Comparison of ENCODE assay signal across 8 cellular contexts in the genomic region with DNA sequence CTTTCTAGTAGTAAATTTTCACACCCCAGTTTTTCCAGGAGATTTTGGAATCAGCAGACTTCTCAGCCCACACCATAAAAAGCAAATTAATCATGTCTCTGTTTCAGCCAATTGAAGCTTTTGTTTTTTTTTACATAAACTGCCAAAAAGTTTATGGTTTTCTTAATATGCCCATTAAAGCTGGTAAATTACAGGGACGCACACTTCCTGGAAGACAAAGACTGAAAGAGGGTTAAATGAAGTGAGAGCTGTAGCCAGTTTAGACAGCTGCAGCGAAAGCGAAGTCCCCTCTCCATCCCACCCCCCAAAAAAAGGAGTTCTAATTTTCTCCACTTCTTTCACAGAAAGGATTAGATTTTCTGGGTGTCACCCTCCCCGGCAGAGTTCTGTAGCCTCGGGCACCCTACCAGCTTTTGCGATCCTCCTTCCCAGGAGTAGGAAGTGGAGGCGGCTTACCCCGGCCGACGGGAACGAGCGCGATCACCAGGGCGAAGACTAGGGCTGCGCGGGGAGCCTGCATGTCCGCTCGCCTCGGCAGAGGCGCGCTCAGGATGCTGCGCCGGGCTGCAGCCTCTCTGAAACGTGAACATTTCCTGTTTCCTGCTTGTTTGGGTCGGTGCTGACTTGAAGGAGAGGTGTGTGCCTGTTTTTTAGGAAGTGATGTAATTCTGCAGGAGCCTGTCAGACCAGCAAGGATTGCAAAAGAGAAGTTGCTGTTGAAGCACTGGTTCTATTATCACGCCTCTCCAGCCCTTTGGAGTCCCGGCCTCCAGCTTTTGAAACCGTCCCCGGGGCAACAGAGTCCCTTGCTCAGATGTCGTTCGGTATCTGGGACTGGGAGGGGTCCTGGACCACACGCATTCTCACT. TPM values are rescaled to one million over a fixed set of nuclear protein-coding genes. Genes with fewer than 3 reads are reported as not detected.
A peak's percentile ranks its signal among the peaks of the same experiment; 100 is the strongest.
DNase-seq lines count a peak whose midpoint lies in the region; ATAC-seq, FAIRE-seq and TF ChIP-seq lines count a peak whose summit lies in the region.

A gene with protein sequence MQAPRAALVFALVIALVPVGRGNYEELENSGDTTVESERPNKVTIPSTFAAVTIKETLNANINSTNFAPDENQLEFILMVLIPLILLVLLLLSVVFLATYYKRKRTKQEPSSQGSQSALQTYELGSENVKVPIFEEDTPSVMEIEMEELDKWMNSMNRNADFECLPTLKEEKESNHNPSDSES (minus strand): TSS at position 584 of the 868 bp plus-strand sequence. CDS start 64 bp downstream, at position 520.

- no peak for FAIRE-seq in D721Med (lab: Jason Lieb, UNC)

- no peaks in the 10 kb centered on the region for H3K36me3 ChIP-seq in uterus

- TF ChIP-seq POLR2A in uterus (IDR thresholded peaks at IDR 0.05), result no peak

- H3K9me3 ChIP-seq in uterus, result no peaks in the 10 kb centered on the region

- peak within 1 kb of the TSS; percentile 88 for H3K27ac Mint-ChIP-seq in activated naive CD8-positive, alpha-beta T cell treated with anti-CD3 and anti-CD28 coated beads, Interleukin-2, amount 50 U/mL, for 24 hours

- intact Hi-C loops in left ventricle myocardium superior (cut with micrococcal nuclease) (no loop called here), uterus (cut with DNase I; ENCODE audit: low total_unique reads) (no loop called here)

- TF ChIP-seq CTCF in D721Med (IDR thresholded peaks at IDR 0.05; ENCODE audit: insufficient read depth, missing control alignments) (no peak), uterus (IDR thresholded peaks at IDR 0.05) (no peak)

- ATAC-seq in GM19468 (IDR thresholded peaks at IDR 0.05; ENCODE audit: extremely low read depth, unreplicated experiment), result peak; percentile 70
- peak; percentile 82 for ATAC-seq in activated naive CD8-positive, alpha-beta T cell treated with anti-CD3 and anti-CD28 coated beads, Interleukin-2, amount 50 U/mL, for 24 hours
- ATAC-seq in left ventricle myocardium superior, result peak; percentile 67

- peaks cover 64% of the 10 kb centered on the region for H3K4me1 Mint-ChIP-seq in activated naive CD8-positive, alpha-beta T cell treated with anti-CD3 and anti-CD28 coated beads, Interleukin-2, amount 50 U/mL, for 24 hours

- H3K4me3 ChIP-seq in uterus, result peak within 1 kb of the TSS; percentile 28 to 38

- H3K27me3 Mint-ChIP-seq in activated naive CD8-positive, alpha-beta T cell treated with anti-CD3 and anti-CD28 coated beads, Interleukin-2, amount 50 U/mL, for 24 hours, result no peaks in the 10 kb centered on the region

- H3K4me3 Mint-ChIP-seq in activated naive CD8-positive, alpha-beta T cell treated with anti-CD3 and anti-CD28 coated beads, Interleukin-2, amount 50 U/mL, for 24 hours, result peak within 1 kb of the TSS; percentile 86

- H3K36me3 Mint-ChIP-seq in activated naive CD8-positive, alpha-beta T cell treated with anti-CD3 and anti-CD28 coated beads, Interleukin-2, amount 50 U/mL, for 24 hours (ENCODE audit: low read depth), result no peaks in the 10 kb centered on the region

- DNase-seq in D721Med (ENCODE audit: insufficient read length, low spot score) (peak; percentile 48), HPDE6-E6E7 (ENCODE audit: extremely low spot score) (peak; percentile 77), SW480 (ENCODE audit: low spot score) (peak; percentile 16), left ventricle myocardium superior (peak; percentile 73), putamen (ENCODE audit: low spot score) (peak; percentile 13), uterus (peak; percentile 18 to 31)
- peak; percentile 66 for DNase-seq in activated naive CD8-positive, alpha-beta T cell treated with anti-CD3 and anti-CD28 coated beads, Interleukin-2, amount 50 U/mL, for 24 hours

- no peaks in the 10 kb centered on the region for H3K4me1 ChIP-seq in uterus

- H3K27me3 ChIP-seq in uterus, result no peaks in the 10 kb centered on the region

- no peak within 1 kb of the TSS for H3K27ac ChIP-seq in uterus

- no peaks in the 10 kb centered on the region for H3K9me3 Mint-ChIP-seq in activated naive CD8-positive, alpha-beta T cell treated with anti-CD3 and anti-CD28 coated beads, Interleukin-2, amount 50 U/mL, for 24 hours

RNA-seq across cellular contexts. Expression of the gene that starts here (rescaled TPM):
- total RNA-seq in left ventricle myocardium superior (3.3 TPM), uterus (1 to 10 TPM; 1.3 to 4.5 (median 2.9) TPM)

Comparison
In these comparisons a context has a peak if more than half of its experiments do, and no peak if none do; other contexts are left out.
1. DNase-seq: peak in every context shown above with its lines; median percentile 77 in HPDE6-E6E7; 73 in left ventricle myocardium superior; 66 in activated naive CD8-positive, alpha-beta T cell treated with anti-CD3 and anti-CD28 coated beads, Interleukin-2, amount 50 U/mL, for 24 hours; 48 in D721Med; 24 in uterus; 16 in SW480; 13 in putamen.